Comparison of ENCODE assay signal across 8 cellular contexts in the genomic region with DNA sequence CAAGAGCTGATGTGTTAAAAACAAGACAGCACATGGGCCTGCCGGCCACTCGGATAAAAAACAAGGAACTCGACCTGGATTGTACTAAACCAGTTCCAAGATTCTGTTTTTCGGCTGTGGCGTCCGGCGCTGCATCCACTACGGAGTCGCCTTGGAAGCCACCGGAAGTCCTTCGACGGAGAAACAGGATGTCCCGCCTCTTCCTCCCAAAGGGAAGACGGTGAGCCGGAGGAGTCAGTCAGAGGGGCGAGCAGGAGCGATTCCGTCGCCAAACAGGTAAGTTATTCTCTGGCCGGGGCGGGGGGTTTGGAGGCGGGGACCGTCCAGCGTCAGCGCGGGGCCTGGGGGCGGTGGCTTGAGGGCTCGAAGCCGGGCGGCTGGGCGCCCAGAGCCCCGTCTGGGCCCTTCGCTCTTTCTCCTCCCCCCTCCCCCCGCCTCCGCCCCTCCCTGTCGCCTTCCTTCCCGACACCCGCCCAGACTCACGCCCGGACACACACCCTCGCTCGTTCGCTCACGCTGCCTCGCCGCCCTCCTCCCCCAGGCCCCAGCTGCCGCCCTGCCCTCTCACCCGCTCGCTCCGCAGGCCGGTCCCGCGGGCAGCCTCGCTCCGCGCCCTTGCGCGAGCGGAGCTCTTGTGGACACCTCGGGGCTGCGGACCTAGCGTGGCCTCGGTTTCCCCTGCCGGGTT. TPM values are rescaled to one million over a fixed set of nuclear protein-coding genes. Genes with fewer than 3 reads are reported as not detected.
A peak's percentile ranks its signal among the peaks of the same experiment; 100 is the strongest.
DNase-seq lines count a peak whose midpoint lies in the region; ATAC-seq, FAIRE-seq and TF ChIP-seq lines count a peak whose summit lies in the region.

ZNF407 (plus strand) TSS at position 209 of the 688 bp plus-strand sequence. CDS start 33,150 bp downstream, outside the sequence.

- no peaks in the 10 kb centered on the region for H3K27me3 ChIP-seq in bronchial epithelial cell (ENCODE audit: control insufficient read depth, insufficient read depth, low read length)

- CTCF ChIA-PET in WTC11 (lab: Charles Lee): interaction anchor here (1.0 to 1.4 kb wide), 3 partner anchors 10 to 46 kb away, joined by 3 to 6 read pairs (median 5); no protein-coding TSS in a partner anchor

- POLR2A ChIA-PET in WTC11 (lab: Charles Lee): no interaction called here

- H3K27ac Mint-ChIP-seq in WTC11: peak within 1 kb of the TSS; percentile 96

- FAIRE-seq in bronchial epithelial cell (lab: Jason Lieb, UNC): no peak

- no peaks in the 10 kb centered on the region for H3K36me3 Mint-ChIP-seq in WTC11

- H3K4me3 Mint-ChIP-seq in WTC11: peak within 1 kb of the TSS; percentile 95

- H3K36me3 ChIP-seq in bronchial epithelial cell (ENCODE audit: control insufficient read depth, insufficient read depth, low read length): peaks cover 2% of the 10 kb centered on the region

- ATAC-seq in GM19023 (IDR thresholded peaks at IDR 0.05; ENCODE audit: unreplicated experiment) (peak; percentile 78), HG03196 (IDR thresholded peaks at IDR 0.05; ENCODE audit: unreplicated experiment) (peak; percentile 68), WTC11 (peak; percentile 89)

- TF ChIP-seq CTCF in WTC11 (IDR thresholded peaks at IDR 0.05): no peak
- no peak for TF ChIP-seq CTCF in bronchial epithelial cell (IDR thresholded peaks at IDR 0.05; ENCODE audit: insufficient read depth, low read length, severe bottlenecking)

- H3K9me3 Mint-ChIP-seq in WTC11: no peaks in the 10 kb centered on the region

- peak within 1 kb of the TSS; percentile 97 for H3K4me3 ChIP-seq in bronchial epithelial cell (ENCODE audit: low read depth, low read length)

- H3K27me3 Mint-ChIP-seq in WTC11 (ENCODE audit: low read depth): no peaks in the 10 kb centered on the region

- DNase-seq in AG08396 (ENCODE audit: low spot score) (peak; percentile 92), NCI-H226 (peak; percentile 77), WTC11 (ENCODE audit: low spot score) (peak; percentile 91), bronchial epithelial cell (ENCODE audit: low read depth) (peak; percentile 79), inferior parietal cortex (ENCODE audit: extremely low spot score) (peak; percentile 96)
- peak; percentile 80 for DNase-seq in stimulated activated CD4-positive, alpha-beta T cell treated with anti-CD3 and anti-CD28 coated beads, Interleukin-12 subunit alpha, Interleukin-12 subunit beta, amount 100 ng/mL, for 4 hours

- peaks cover 23% of the 10 kb centered on the region for H3K4me1 Mint-ChIP-seq in WTC11

TF ChIP-seq in WTC11, 78 proteins besides CTCF, POLR2A, EP300 and RAD21:
- TF ChIP-seq NR1H2 (CRISPR knock-in tag; IDR thresholded peaks at IDR 0.05) (no peak), ESRRA (CRISPR knock-in tag; IDR thresholded peaks at IDR 0.05; ENCODE audit: borderline replicate concordance) (no peak), ZNF138 (CRISPR knock-in tag; conservative IDR thresholded peaks at IDR 0.05) (no peak), ZNF512 (CRISPR knock-in tag; IDR thresholded peaks at IDR 0.05; ENCODE audit: borderline replicate concordance) (0 out of 2 replicates have a peak, but pooled peaks have one; percentile 26), IRF2 (CRISPR knock-in tag; IDR thresholded peaks at IDR 0.05; ENCODE audit: borderline replicate concordance, low read depth) (no peak), FOXK1 (CRISPR knock-in tag; IDR thresholded peaks at IDR 0.05) (peak; percentile 54; the same call in 1 of the 2 replicates), KAT7 (CRISPR knock-in tag; IDR thresholded peaks at IDR 0.05; ENCODE audit: borderline replicate concordance) (peak; percentile 79; the same call in 1 of the 2 replicates), TP53 (CRISPR knock-in tag; IDR thresholded peaks at IDR 0.05) (peak; percentile 24; the same call in 1 of the 2 replicates), SP1 (CRISPR knock-in tag; conservative IDR thresholded peaks at IDR 0.05) (peak; percentile 67)
- TF ChIP-seq, protein P1, sequence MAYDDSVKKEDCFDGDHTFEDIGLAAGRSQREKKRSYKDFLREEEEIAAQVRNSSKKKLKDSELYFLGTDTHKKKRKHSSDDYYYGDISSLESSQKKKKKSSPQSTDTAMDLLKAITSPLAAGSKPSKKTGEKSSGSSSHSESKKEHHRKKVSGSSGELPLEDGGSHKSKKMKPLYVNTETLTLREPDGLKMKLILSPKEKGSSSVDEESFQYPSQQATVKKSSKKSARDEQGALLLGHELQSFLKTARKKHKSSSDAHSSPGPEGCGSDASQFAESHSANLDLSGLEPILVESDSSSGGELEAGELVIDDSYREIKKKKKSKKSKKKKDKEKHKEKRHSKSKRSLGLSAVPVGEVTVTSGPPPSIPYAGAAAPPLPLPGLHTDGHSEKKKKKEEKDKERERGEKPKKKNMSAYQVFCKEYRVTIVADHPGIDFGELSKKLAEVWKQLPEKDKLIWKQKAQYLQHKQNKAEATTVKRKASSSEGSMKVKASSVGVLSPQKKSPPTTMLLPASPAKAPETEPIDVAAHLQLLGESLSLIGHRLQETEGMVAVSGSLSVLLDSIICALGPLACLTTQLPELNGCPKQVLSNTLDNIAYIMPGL (CRISPR knock-in tag; IDR thresholded peaks at IDR 0.05): 0 out of 2 replicates have a peak, but pooled peaks have one; percentile 61
TF ChIP-seq in WTC11: peak in this region for 6.

RNA-seq across cellular contexts. Expression of gene ZNF407, which starts in this region (rescaled TPM):
- total RNA-seq in WTC11 (2021): 5.1 to 6.5 TPM (median 5.8 TPM) in 3 replicates
- 10.0 and 11.5 TPM in 2 replicates for total RNA-seq in bronchial epithelial cell

Comparison
In these comparisons a context has a peak if more than half of its experiments do, and no peak if none do; other contexts are left out.
1. Peak in every context shown above with its lines: DNase-seq, ATAC-seq and H3K4me3 ChIP-seq.